16 cellular contexts compared by ENCODE assay signal in the genomic region with DNA sequence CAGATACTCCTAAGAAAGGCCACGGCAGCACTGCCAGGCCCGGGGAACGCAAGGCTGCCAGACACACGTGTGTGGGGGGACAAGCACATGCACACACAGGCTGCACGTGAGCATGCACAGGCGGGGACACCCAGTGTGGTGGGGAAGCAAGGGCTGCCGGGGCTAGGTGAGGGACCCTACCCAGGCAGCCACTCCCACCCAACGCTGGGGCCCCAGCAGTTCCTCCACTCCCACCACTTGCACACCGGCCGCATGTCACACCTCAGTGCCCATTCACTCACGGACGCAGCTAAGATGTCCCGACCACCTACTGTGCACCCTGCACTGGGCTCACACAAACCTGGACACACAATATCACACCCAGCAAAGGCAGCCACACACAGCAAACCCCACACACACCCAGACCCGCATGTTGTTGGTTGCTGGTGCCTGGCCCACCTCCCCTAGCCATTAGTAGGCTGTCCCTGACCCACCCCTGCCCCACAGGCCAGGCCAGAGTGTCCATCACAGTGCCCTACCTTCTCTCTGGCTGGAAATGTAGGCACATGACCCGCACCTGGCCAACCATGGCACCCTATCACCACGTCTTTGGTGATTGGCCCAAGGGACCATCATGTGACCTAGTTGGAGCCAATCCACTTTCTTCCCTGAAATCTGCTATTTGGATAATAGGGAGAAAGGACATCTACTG. TPM values are rescaled to one million over a fixed set of nuclear protein-coding genes. Genes with fewer than 3 reads are reported as not detected.
A peak's percentile ranks its signal among the peaks of the same experiment; 100 is the strongest.
DNase-seq lines count a peak whose midpoint lies in the region; ATAC-seq, FAIRE-seq and TF ChIP-seq lines count a peak whose summit lies in the region.
"Had no signal": no experiment of that assay in that cellular context is flagged by ENCODE, and none has a peak within 500 bp of the region (broad histone marks: within the 10 kb centered on the region; RNA-seq: fewer than 3 reads in every experiment).

No MANE protein-coding gene starts in this region.

- no peak overlapping the region for H2BK120ac ChIP-seq in neuronal stem cell (ENCODE audit: low read depth, low read length)

- no peaks in the 10 kb centered on the region for H3K9me1 ChIP-seq in K562 (ENCODE audit: control insufficient read depth, insufficient read depth, low read length)

- H3K79me2 ChIP-seq in K562 (ENCODE audit: control insufficient read depth, insufficient read depth, low read length), result peaks cover 2% of the 10 kb centered on the region; the same call in 1 of the 3 replicates

- H4K8ac ChIP-seq in neuronal stem cell (ENCODE audit: low read depth, low read length), result peak overlapping the region; percentile 98

- no peaks in the 10 kb centered on the region for H3K36me3 ChIP-seq in HEK293 (ENCODE audit: control insufficient read depth in 2 of 2, insufficient read depth in 1 of 2, low read length in 2 of 2)
- H3K36me3 ChIP-seq in K562 (ENCODE audit: control insufficient read depth, insufficient read depth, low read length), result no peaks in the 10 kb centered on the region
- H3K36me3 ChIP-seq in neuronal stem cell (replicated peaks in 1 of 2; ENCODE audit: control insufficient read depth in 2 of 2, insufficient read depth in 2 of 2, low read length in 2 of 2), result no peaks in the 10 kb centered on the region
- H3K36me3 ChIP-seq: thoracic aorta had no signal

- TF ChIP-seq EP300 in A549 (IDR thresholded peaks at IDR 0.05), result no peak
- no peak for TF ChIP-seq EP300 in K562 (IDR thresholded peaks at IDR 0.05; ENCODE audit: low read length)

- no peak overlapping the region for H4K91ac ChIP-seq in neuronal stem cell (ENCODE audit: low read depth, low read length, poor library complexity)

- FAIRE-seq in A549 (lab: Jason Lieb, UNC) (no peak), K562 (lab: Jason Lieb, UNC) (no peak)
- FAIRE-seq: frontal cortex had no signal

- H3K79me1 ChIP-seq in neuronal stem cell (ENCODE audit: low read depth, low read length), result no peaks in the 10 kb centered on the region

- H2AFZ ChIP-seq in K562 (ENCODE audit: low read depth, low read length) (peak overlapping the region; percentile 40; the same call in 1 of the 2 replicates), neuronal stem cell (ENCODE audit: low read length) (no peak overlapping the region)

- H3K9ac ChIP-seq in K562 (ENCODE audit: insufficient read depth in 1 of 2, low read depth in 2 of 2, low read length in 2 of 2) (no peak overlapping the region), neuronal stem cell (ENCODE audit: low read depth, low read length, poor library complexity) (peak overlapping the region; percentile 73)

- TF ChIP-seq RAD21 in A549 (conservative IDR thresholded peaks at IDR 0.05 in 1 of 2, IDR thresholded peaks at IDR 0.05 in 1 of 2) (no peak), K562 (CRISPR knock-in tag; conservative IDR thresholded peaks at IDR 0.05 in 1 of 2, IDR thresholded peaks at IDR 0.05 in 1 of 2) (no peak)

- H2BK15ac ChIP-seq in neuronal stem cell (ENCODE audit: low read length), result no peak overlapping the region

- intact Hi-C loops in K562 (cut with micrococcal nuclease), result no loop called here

- POLR2A ChIA-PET in A549 (lab: Yijun Ruan, JAX), result no interaction called here
- POLR2A ChIA-PET in HEK293 (lab: Yijun Ruan, JAX), result no interaction called here
- POLR2A ChIA-PET in K562 (lab: Yijun Ruan, JAX), result no interaction called here

- H3K4me1 ChIP-seq in A549 (peaks cover 14% of the 10 kb centered on the region), HEK293 (ENCODE audit: control insufficient read depth, insufficient read depth, low read length) (no peaks in the 10 kb centered on the region), K562 (replicated peaks in 1 of 2; ENCODE audit: control insufficient read depth in 2 of 2, insufficient read depth in 2 of 2, low read length in 2 of 2) (peaks cover 6 to 37% of the 10 kb centered on the region in 2 experiments), neuronal stem cell (ENCODE audit: control insufficient read depth in 2 of 2, insufficient read depth in 1 of 2, low read depth in 1 of 2, low read length in 2 of 2) (peaks cover 0 to 4% of the 10 kb centered on the region in 2 donors)

- peak overlapping the region; percentile 53 for H2AK5ac ChIP-seq in neuronal stem cell (ENCODE audit: low read depth, low read length)

- H3K18ac ChIP-seq in neuronal stem cell (ENCODE audit: low read length), result peak overlapping the region; percentile 68

- ATAC-seq in A549 (no peak), K562 (no peak), GM19395 (IDR thresholded peaks at IDR 0.05; ENCODE audit: unreplicated experiment) (no peak)

- BruUV-seq in K562 (replicated peaks; lab: Mats Ljungman, UMichigan), result no TSS peak

- H3K4me2 ChIP-seq in A549 (no peak overlapping the region), K562 (ENCODE audit: insufficient read depth, low read length) (no peak overlapping the region), neuronal stem cell (ENCODE audit: insufficient read depth, low read length, poor library complexity, severe bottlenecking) (no peak overlapping the region)

- H3K4ac ChIP-seq in neuronal stem cell (ENCODE audit: low read length), result no peak overlapping the region

- H4K20me1 ChIP-seq in K562 (replicated peaks; ENCODE audit: control insufficient read depth, insufficient read depth, low read length), result no peaks in the 10 kb centered on the region

- H3K14ac ChIP-seq in neuronal stem cell (ENCODE audit: low read length), result peak overlapping the region; percentile 10

- H3K4me3 ChIP-seq in A549, result no peak overlapping the region
- no peak overlapping the region for H3K4me3 ChIP-seq in HEK293 (ENCODE audit: low read depth, low read length)
- H3K4me3 ChIP-seq in K562, result no peak overlapping the region
- peak overlapping the region in 1 of 2 donors; percentile 46 for H3K4me3 ChIP-seq in neuronal stem cell (ENCODE audit: low read length in 2 of 2)
- H3K4me3 ChIP-seq: thoracic aorta had no signal

- H3K9me3 ChIP-seq in A549 (no peaks in the 10 kb centered on the region), HEK293 (ENCODE audit: control insufficient read depth, insufficient read depth, low read depth, low read length) (no peaks in the 10 kb centered on the region), K562 (replicated peaks; ENCODE audit: control insufficient read depth, insufficient read depth, low read depth, low read length) (no peaks in the 10 kb centered on the region), neuronal stem cell (replicated peaks in 1 of 2; ENCODE audit: control insufficient read depth in 2 of 2, insufficient read depth in 1 of 2, low read depth in 1 of 2, low read length in 2 of 2) (no peaks in the 10 kb centered on the region)
- H3K9me3 ChIP-seq: thoracic aorta had no signal

- TF ChIP-seq CTCF in A549 (IDR thresholded peaks at IDR 0.05) (no peak), HEK293 (tag by site-specific recombination; IDR thresholded peaks at IDR 0.05) (no peak), K562 (IDR thresholded peaks at IDR 0.05 in 2 of 3, conservative IDR thresholded peaks at IDR 0.05 in 1 of 3; ENCODE audit: insufficient read depth in 2 of 3, low read depth in 1 of 3, low read length in 3 of 3) (no peak)

- WGBS in A549 (ENCODE audit: missing lambda C conversion rate), result 84% methylated on average over 15 of the region's 16 CpGs
- WGBS in K562 (ENCODE audit: insufficient coverage, low coverage, missing lambda C conversion rate), result 71% methylated on average over 9 of the region's 16 CpGs
- WGBS in neuronal stem cell (ENCODE audit: extremely low coverage in 2 of 2, insufficient read length in 2 of 2, insufficient replicate concordance in 1 of 2), 2 donors, result no CpG with 5 or more reads among the region's 16 CpGs

- CTCF ChIA-PET in A549 (lab: Yijun Ruan, JAX), result no interaction called here
- CTCF ChIA-PET in HEK293 (lab: Yijun Ruan, JAX), result interaction anchor here (0.6 to 1.6 kb wide), 3 partner anchors 58 to 1128 kb away, joined by 3 to 5 read pairs (median 3); no protein-coding TSS in a partner anchor
- CTCF ChIA-PET in K562 (lab: Yijun Ruan, JAX; ENCODE audit: low intra/inter-chr PET ratio), result no interaction called here

- H3K27me3 ChIP-seq in K562 (ENCODE audit: control insufficient read depth in 2 of 2, insufficient read depth in 2 of 2, low read length in 2 of 2), result no peaks in the 10 kb centered on the region
- peaks cover 0 to 18% (median 0%) of the 10 kb centered on the region in 3 experiments for H3K27me3 ChIP-seq in neuronal stem cell (ENCODE audit: control insufficient read depth in 3 of 3, insufficient read depth in 3 of 3, low read depth in 1 of 3, low read length in 3 of 3)

- H3K27ac ChIP-seq in A549 (no peak overlapping the region), HEK293 (ENCODE audit: extremely low read depth, low read depth, low read length) (no peak overlapping the region), K562 (ENCODE audit: extremely low read depth, low read depth, low read length) (no peak overlapping the region), neuronal stem cell (replicated peaks; ENCODE audit: low read length) (no peak overlapping the region)
- H3K27ac ChIP-seq: thoracic aorta had no signal

- DNase-seq in A549 (ENCODE audit: low read depth in 1 of 2, low spot score in 1 of 2) (no peak), K562 (ENCODE audit: extremely low read depth in 1 of 4, low spot score in 3 of 4) (peak in 3 of 4 experiments; percentile 31 to 56 (median 50)), neuronal stem cell (ENCODE audit: low spot score) (no peak), NCI-H128 (lab: John Stamatoyannopoulos, UW; ENCODE audit: unreplicated experiment) (no peak), NCI-H526 (lab: John Stamatoyannopoulos, UW) (no peak)
- DNase-seq: amniotic stem cell, erythroblast, NCI-H1048, NCI-H510A treated with DMSO at 0.1 percent for 48 hours, SHP77 treated with DMSO at 0.1 percent for 48 hours had no signal

- TF ChIP-seq POLR2A in A549 (IDR thresholded peaks at IDR 0.05; ENCODE audit: low read length) (no peak), K562 (conservative IDR thresholded peaks at IDR 0.05) (no peak)

- peak overlapping the region; percentile 35 for H2BK12ac ChIP-seq in neuronal stem cell (ENCODE audit: low read length)

- H3K23ac ChIP-seq in neuronal stem cell (ENCODE audit: low read depth, low read length, poor library complexity), result peak overlapping the region; percentile 83

- in situ Hi-C loops in K562 (cut with MboI), result no loop called here

- peak overlapping the region; percentile 75 for H2BK5ac ChIP-seq in neuronal stem cell (ENCODE audit: low read length)

RNA-seq across cellular contexts. Expression of gene SSTR3, which starts 8.8 kb away (rescaled TPM):
- not detected in 2 replicates for polyA plus RNA-seq in A549 (2011; rRNA removed)
- polyA plus RNA-seq in A549 (2012; cell fraction: cytosol; rRNA removed), result not detected in 2 replicates
- 0.07 TPM in 1 of 2 replicates, not detected in the other for polyA plus RNA-seq in A549 (2012; cell fraction: nucleus; rRNA removed)
- polyA plus RNA-seq in A549 (2017; fragmentation: RNase III; extraction: RNeasy Plus Mini Kit Qiagen cat#74134 plus additional on column Dnase treatment), result not detected in 3 replicates
- polyA minus RNA-seq in A549 (2011; rRNA and poly(A)+ RNA removed), result not detected in 2 replicates
- 0.07 TPM in 1 of 2 replicates, not detected in the other for total RNA-seq in K562 (2011; cell fraction: chromatin; rRNA removed; ENCODE audit: low replicate concordance)
- total RNA-seq in K562 (2011; cell fraction: nucleolus; rRNA removed), result not detected in 2 replicates
- 0.07 TPM in 1 of 2 replicates, not detected in the other for total RNA-seq in K562 (2011; cell fraction: nucleoplasm; rRNA removed)
- total RNA-seq in K562 (2014; rRNA removed), result not detected in 2 replicates
- not detected in 2 replicates for total RNA-seq in K562 (2014; rRNA removed; fragmentation: Illumina TruSeq; extraction: Trizol)
- not detected in 2 replicates for total RNA-seq in K562 (2015; rRNA removed; fragmentation: Illumina TruSeq; extraction: Trizol)
- not detected in 2 replicates for total RNA-seq in K562 (2021)
- polyA plus RNA-seq in K562 (2011; rRNA removed), result 0.03 TPM in 1 of 2 replicates, not detected in the other
- 0.01 and 0.03 TPM in 2 replicates for polyA plus RNA-seq in K562 (2011; cell fraction: cytosol; rRNA removed)
- polyA plus RNA-seq in K562 (2011; cell fraction: nucleus; rRNA removed), result 0.09 TPM in 1 of 2 replicates, not detected in the other
- polyA plus RNA-seq in K562 (2012), result 0.01 TPM in 1 of 2 replicates, not detected in the other
- polyA plus RNA-seq in K562 (2014; fragmentation: Illumina TruSeq; extraction: Trizol), result not detected in 2 replicates
- polyA plus RNA-seq in K562 (2014; fragmentation: Nextera tagmentation; extraction: Ambion mirVana), result not detected
- not detected in 2 replicates for polyA plus RNA-seq in K562 (2014; rRNA removed)
- polyA minus RNA-seq in K562 (2011; rRNA and poly(A)+ RNA removed), result not detected in 2 replicates
- polyA minus RNA-seq in K562 (2011; cell fraction: cytosol; rRNA and poly(A)+ RNA removed), result not detected in 2 replicates
- polyA minus RNA-seq in K562 (2011; cell fraction: nucleus; rRNA and poly(A)+ RNA removed), result not detected in 2 replicates
- 0.22 TPM for polyA plus RNA-seq in neuronal stem cell (2013, experiment 1 of 2)
- 0.28 TPM for polyA plus RNA-seq in neuronal stem cell (2013, experiment 2 of 2)
- total RNA-seq: cardiac septum, Daoy, thoracic aorta had no signal

RNA-seq across cellular contexts. Expression of gene C1QTNF6, which starts 15.5 kb away (rescaled TPM):
- polyA plus RNA-seq in A549 (2011; rRNA removed) (18.6 and 24.7 TPM in 2 replicates), A549 (2017; fragmentation: RNase III; extraction: RNeasy Plus Mini Kit Qiagen cat#74134 plus additional on column Dnase treatment) (17.6 to 26.7 TPM (median 24.5 TPM) in 3 replicates), K562 (2011; rRNA removed) (0.92 and 1.6 TPM in 2 replicates), K562 (2014; fragmentation: Illumina TruSeq; extraction: Trizol) (0.68 and 1.1 TPM in 2 replicates), K562 (2014; fragmentation: Nextera tagmentation; extraction: Ambion mirVana) (under 1 TPM; 0.20 to 0.21 TPM), K562 (2014; rRNA removed) (0.70 and 0.91 TPM in 2 replicates)
- 14.8 and 26.9 TPM in 2 replicates for polyA plus RNA-seq in A549 (2012; cell fraction: cytosol; rRNA removed)
- polyA plus RNA-seq in A549 (2012; cell fraction: nucleus; rRNA removed), result 33.8 and 39.1 TPM in 2 replicates
- polyA minus RNA-seq in A549 (2011; rRNA and poly(A)+ RNA removed), result 11.1 and 12.9 TPM in 2 replicates
- 4.0 and 6.2 TPM in 2 replicates for total RNA-seq in K562 (2011; cell fraction: chromatin; rRNA removed; ENCODE audit: low replicate concordance)
- total RNA-seq in K562 (2011; cell fraction: nucleolus; rRNA removed), result 4.3 and 4.5 TPM in 2 replicates
- total RNA-seq in K562 (2011; cell fraction: nucleoplasm; rRNA removed), result 4.8 and 5.4 TPM in 2 replicates
- total RNA-seq in K562 (2014; rRNA removed) (0.18 and 0.41 TPM in 2 replicates), K562 (2014; rRNA removed; fragmentation: Illumina TruSeq; extraction: Trizol) (0.54 and 0.55 TPM in 2 replicates), K562 (2015; rRNA removed; fragmentation: Illumina TruSeq; extraction: Trizol) (0.40 and 0.53 TPM in 2 replicates), K562 (2021) (0.75 and 0.81 TPM in 2 replicates)
- 0.52 and 0.83 TPM in 2 replicates for polyA plus RNA-seq in K562 (2011; cell fraction: cytosol; rRNA removed)
- polyA plus RNA-seq in K562 (2011; cell fraction: nucleus; rRNA removed), result 7.9 and 8.6 TPM in 2 replicates
- 0.60 and 4.1 TPM in 2 replicates for polyA plus RNA-seq in K562 (2012)
- 1.9 and 2.3 TPM in 2 replicates for polyA minus RNA-seq in K562 (2011; rRNA and poly(A)+ RNA removed)
- polyA minus RNA-seq in K562 (2011; cell fraction: cytosol; rRNA and poly(A)+ RNA removed), result 0.67 and 1.4 TPM in 2 replicates
- 6.1 and 9.6 TPM in 2 replicates for polyA minus RNA-seq in K562 (2011; cell fraction: nucleus; rRNA and poly(A)+ RNA removed)
- 17.0 TPM for polyA plus RNA-seq in neuronal stem cell (2013, experiment 1 of 2)
- 18.2 TPM for polyA plus RNA-seq in neuronal stem cell (2013, experiment 2 of 2)

RNA-seq across cellular contexts. Expression of gene RAC2, which starts 40.6 kb away (rescaled TPM):
- polyA plus RNA-seq in A549 (2011; rRNA removed), result 0.12 TPM in 1 of 2 replicates, not detected in the other
- 0.12 and 0.16 TPM in 2 replicates for polyA plus RNA-seq in A549 (2012; cell fraction: cytosol; rRNA removed)
- 0.17 and 0.22 TPM in 2 replicates for polyA plus RNA-seq in A549 (2012; cell fraction: nucleus; rRNA removed)
- 0.05 to 0.07 TPM (median 0.05 TPM) in 3 replicates for polyA plus RNA-seq in A549 (2017; fragmentation: RNase III; extraction: RNeasy Plus Mini Kit Qiagen cat#74134 plus additional on column Dnase treatment)
- polyA minus RNA-seq in A549 (2011; rRNA and poly(A)+ RNA removed), result not detected in 2 replicates
- 47.8 and 143 TPM in 2 replicates for total RNA-seq in K562 (2011; cell fraction: chromatin; rRNA removed; ENCODE audit: low replicate concordance)
- total RNA-seq in K562 (2011; cell fraction: nucleolus; rRNA removed), result 99.9 and 118 TPM in 2 replicates
- total RNA-seq in K562 (2011; cell fraction: nucleoplasm; rRNA removed), result 74.1 and 109 TPM in 2 replicates
- total RNA-seq in K562 (2014; rRNA removed), result 40.4 and 59.3 TPM in 2 replicates
- total RNA-seq in K562 (2014; rRNA removed; fragmentation: Illumina TruSeq; extraction: Trizol), result 18.6 and 22.7 TPM in 2 replicates
- total RNA-seq in K562 (2015; rRNA removed; fragmentation: Illumina TruSeq; extraction: Trizol), result 45.1 and 50.1 TPM in 2 replicates
- total RNA-seq in K562 (2021), result 82.8 and 95.3 TPM in 2 replicates
- 43.3 and 102 TPM in 2 replicates for polyA plus RNA-seq in K562 (2011; rRNA removed)
- 74.7 and 120 TPM in 2 replicates for polyA plus RNA-seq in K562 (2011; cell fraction: cytosol; rRNA removed)
- 95.0 and 171 TPM in 2 replicates for polyA plus RNA-seq in K562 (2011; cell fraction: nucleus; rRNA removed)
- 151 and 373 TPM in 2 replicates for polyA plus RNA-seq in K562 (2012)
- polyA plus RNA-seq in K562 (2014; fragmentation: Illumina TruSeq; extraction: Trizol), result 103 and 132 TPM in 2 replicates
- polyA plus RNA-seq in K562 (2014; fragmentation: Nextera tagmentation; extraction: Ambion mirVana), result 10 to 100 TPM; 25.4 to 26.8 TPM
- 49.1 and 51.0 TPM in 2 replicates for polyA plus RNA-seq in K562 (2014; rRNA removed)
- polyA minus RNA-seq in K562 (2011; rRNA and poly(A)+ RNA removed), result 25.1 and 30.5 TPM in 2 replicates
- 62.2 and 68.9 TPM in 2 replicates for polyA minus RNA-seq in K562 (2011; cell fraction: cytosol; rRNA and poly(A)+ RNA removed)
- polyA minus RNA-seq in K562 (2011; cell fraction: nucleus; rRNA and poly(A)+ RNA removed), result 69.4 and 73.9 TPM in 2 replicates
- 1.2 TPM for polyA plus RNA-seq in neuronal stem cell (2013, experiment 1 of 2)
- polyA plus RNA-seq in neuronal stem cell (2013, experiment 2 of 2), result 1.1 TPM

RNA-seq across cellular contexts. Expression of gene IL2RB, which starts 53.8 kb away (rescaled TPM):
- polyA plus RNA-seq in A549 (2011; rRNA removed) (0.05 and 0.14 TPM in 2 replicates), A549 (2017; fragmentation: RNase III; extraction: RNeasy Plus Mini Kit Qiagen cat#74134 plus additional on column Dnase treatment) (0.04 to 0.17 TPM (median 0.05 TPM) in 3 replicates), K562 (2011; rRNA removed) (0.22 and 0.24 TPM in 2 replicates), K562 (2014; fragmentation: Illumina TruSeq; extraction: Trizol) (0.54 and 0.66 TPM in 2 replicates), K562 (2014; fragmentation: Nextera tagmentation; extraction: Ambion mirVana) (under 1 TPM; 0.03 TPM), K562 (2014; rRNA removed) (0.28 and 0.54 TPM in 2 replicates)
- polyA plus RNA-seq in A549 (2012; cell fraction: cytosol; rRNA removed), result 0.05 and 0.09 TPM in 2 replicates
- 0.09 and 0.12 TPM in 2 replicates for polyA plus RNA-seq in A549 (2012; cell fraction: nucleus; rRNA removed)
- polyA minus RNA-seq in A549 (2011; rRNA and poly(A)+ RNA removed), result not detected in 2 replicates
- 0.09 and 0.74 TPM in 2 replicates for total RNA-seq in K562 (2011; cell fraction: chromatin; rRNA removed; ENCODE audit: low replicate concordance)
- 0.33 and 0.39 TPM in 2 replicates for total RNA-seq in K562 (2011; cell fraction: nucleolus; rRNA removed)
- total RNA-seq in K562 (2011; cell fraction: nucleoplasm; rRNA removed), result 0.29 and 1.6 TPM in 2 replicates
- total RNA-seq in K562 (2014; rRNA removed) (0.45 TPM in 1 of 2 replicates, not detected in the other), K562 (2014; rRNA removed; fragmentation: Illumina TruSeq; extraction: Trizol) (0.10 and 0.11 TPM in 2 replicates), K562 (2015; rRNA removed; fragmentation: Illumina TruSeq; extraction: Trizol) (0.07 and 0.23 TPM in 2 replicates), K562 (2021) (0.75 and 0.78 TPM in 2 replicates)
- 0.07 and 0.19 TPM in 2 replicates for polyA plus RNA-seq in K562 (2011; cell fraction: cytosol; rRNA removed)
- 0.41 TPM in 1 of 2 replicates, not detected in the other for polyA plus RNA-seq in K562 (2011; cell fraction: nucleus; rRNA removed)
- polyA plus RNA-seq in K562 (2012), result 1.1 and 9.5 TPM in 2 replicates
- polyA minus RNA-seq in K562 (2011; rRNA and poly(A)+ RNA removed), result 0.03 and 0.04 TPM in 2 replicates
- polyA minus RNA-seq in K562 (2011; cell fraction: cytosol; rRNA and poly(A)+ RNA removed), result not detected in 2 replicates
- 0.13 TPM in 1 of 2 replicates, not detected in the other for polyA minus RNA-seq in K562 (2011; cell fraction: nucleus; rRNA and poly(A)+ RNA removed)
- polyA plus RNA-seq in neuronal stem cell (2013, experiment 1 of 2), result 0.47 TPM
- 0.43 TPM for polyA plus RNA-seq in neuronal stem cell (2013, experiment 2 of 2)
- total RNA-seq: Daoy, frontal cortex had no signal

Comparison
In these comparisons a context has a peak if more than half of its experiments do, and no peak if none do; other contexts are left out.
1. DNase-seq: peak in K562 (3 of 4); none in A549 (0 of 2), neuronal stem cell (single experiment), NCI-H128 (single experiment) and NCI-H526 (0 of 2).
2. RNA of gene RAC2, which starts 40.6 kb away (polyA plus RNA-seq): 25.4 to 373 TPM in K562; 0.05 to 0.22 TPM in A549; every median in the first group is over 10 times any median in the second.